9 cellular contexts compared by ENCODE assay signal in the genomic region with DNA sequence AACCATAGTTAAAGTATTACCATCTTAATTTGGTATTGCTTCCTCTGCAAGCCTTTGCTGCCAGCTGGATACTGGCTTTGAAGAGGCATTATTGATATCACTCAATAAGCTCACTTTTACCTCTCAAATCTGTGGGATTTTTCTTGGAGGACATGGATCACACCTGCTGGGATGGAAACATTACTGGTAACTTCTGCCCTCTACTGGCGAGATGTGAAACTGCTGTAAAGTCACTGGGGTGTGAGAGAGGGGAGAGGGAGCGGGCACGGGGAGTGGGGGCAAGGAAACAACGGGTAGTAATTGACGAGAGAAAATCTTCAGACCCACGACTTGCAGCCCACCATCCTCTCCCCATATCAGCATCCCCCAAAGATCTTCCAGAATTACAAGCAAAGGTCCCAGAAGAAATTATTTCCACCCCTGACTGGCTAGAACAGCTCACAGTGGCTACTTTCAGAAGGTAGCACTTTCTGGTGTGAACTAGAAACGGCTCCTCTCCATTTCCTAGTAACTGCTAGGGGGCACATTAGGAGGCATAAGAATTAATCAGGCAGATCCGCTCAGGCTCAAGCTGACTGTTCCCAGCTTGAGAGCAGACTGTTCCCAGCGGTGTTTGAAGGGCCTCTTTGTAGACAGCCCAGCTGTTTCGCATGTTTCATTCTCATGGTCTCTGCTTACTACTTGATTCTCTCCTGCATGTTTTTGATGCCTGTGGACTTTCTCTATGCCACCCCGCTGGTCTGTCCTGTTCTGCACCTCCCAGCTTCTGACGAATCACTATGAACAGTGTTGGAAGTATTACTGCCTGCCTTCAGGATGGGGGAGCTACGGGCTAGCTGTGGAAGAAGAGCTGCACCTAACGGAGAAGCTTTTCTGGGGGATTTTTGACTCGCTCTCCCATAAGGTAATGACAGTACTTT.
A peak's percentile ranks its signal among the peaks of the same experiment; 100 is the strongest.
DNase-seq lines count a peak whose midpoint lies in the region; ATAC-seq, FAIRE-seq and TF ChIP-seq lines count a peak whose summit lies in the region.
"Had no signal": no experiment of that assay in that cellular context is flagged by ENCODE, and none has a peak within 500 bp of the region (broad histone marks: within the 10 kb centered on the region; RNA-seq: fewer than 3 reads in every experiment).

No MANE protein-coding gene starts in this region.

- H3K27me3 ChIP-seq in PC-3 (ENCODE audit: low read length), result peaks cover 15% of the 10 kb centered on the region

- H3K36me3 Mint-ChIP-seq in CD14-positive monocyte (no peaks in the 10 kb centered on the region), brain (no peaks in the 10 kb centered on the region)
- H3K36me3 Mint-ChIP-seq in stimulated activated naive B cell treated with anti-CD40 and anti-IgM and Interleukin-4, amounts not matched to agents 10 μg/mL and 1 μg/mL and 100 μg/mL, for 72 hours, result no peaks in the 10 kb centered on the region
- H3K36me3 Mint-ChIP-seq: immature natural killer cell had no signal

- H3K4me1 Mint-ChIP-seq in CD14-positive monocyte (peaks cover 2% of the 10 kb centered on the region), brain (peaks cover 46% of the 10 kb centered on the region)
- peaks cover 0 to 4% of the 10 kb centered on the region in 2 donors for H3K4me1 Mint-ChIP-seq in stimulated activated naive B cell treated with anti-CD40 and anti-IgM and Interleukin-4, amounts not matched to agents 10 μg/mL and 1 μg/mL and 100 μg/mL, for 72 hours
- H3K4me1 Mint-ChIP-seq: immature natural killer cell had no signal

- 0 out of 2 replicates have a peak, but pooled peaks cover 3% of the 10 kb centered on the region for H4K20me1 ChIP-seq in PC-3 (ENCODE audit: low read length)

- H3K9me2 ChIP-seq in PC-3 (replicated peaks; ENCODE audit: low read length), result no peaks in the 10 kb centered on the region

- H3K79me2 ChIP-seq in PC-3 (ENCODE audit: low read length), result no peaks in the 10 kb centered on the region

- H3K27ac ChIP-seq in PC-3 (ENCODE audit: low read length), result no peak overlapping the region

- H3K4me2 ChIP-seq in PC-3 (ENCODE audit: low read length), result 0 out of 2 replicates have a peak overlapping the region, but pooled peaks have one; percentile 8

- BruUV-seq in PC-3 (replicated peaks; lab: Mats Ljungman, UMichigan), result no TSS peak

- CTCF ChIA-PET in PC-3 (lab: Charles Lee), result interaction anchor here (0.6 to 1.0 kb wide), 6 partner anchors 8 to 445 kb away, joined by 3 to 7 read pairs (median 4); no protein-coding TSS in a partner anchor

- intact Hi-C loops in CD14-positive monocyte (cut with micrococcal nuclease), result no loop called here
- intact Hi-C loops in PC-3 (cut with micrococcal nuclease), result no loop called here

- peak; percentile 87 for ATAC-seq in PC-3
- peak; percentile 53 to 61 for ATAC-seq in stimulated activated naive B cell treated with anti-CD40 and anti-IgM and Interleukin-4, amounts not matched to agents 10 μg/mL and 1 μg/mL and 100 μg/mL, for 72 hours (replicated peaks)
- no peak for ATAC-seq in HG03520 (IDR thresholded peaks at IDR 0.05; ENCODE audit: unreplicated experiment)
- no peak for ATAC-seq in GM19455 (IDR thresholded peaks at IDR 0.05; ENCODE audit: unreplicated experiment)

- H3K4me3 ChIP-seq in PC-3 (ENCODE audit: low read length), result no peak overlapping the region

- H3K9me3 Mint-ChIP-seq in CD14-positive monocyte, result peaks cover 0 to 1% (median 0%) of the 10 kb centered on the region in 7 donors
- no peaks in the 10 kb centered on the region for H3K9me3 Mint-ChIP-seq in brain
- H3K9me3 Mint-ChIP-seq in stimulated activated naive B cell treated with anti-CD40 and anti-IgM and Interleukin-4, amounts not matched to agents 10 μg/mL and 1 μg/mL and 100 μg/mL, for 72 hours, result no peaks in the 10 kb centered on the region
- H3K9me3 Mint-ChIP-seq: immature natural killer cell had no signal

- no peaks in the 10 kb centered on the region for H3K9me3 ChIP-seq in PC-3 (ENCODE audit: low read length)

- no peak for DNase-seq in CD14-positive monocyte (ENCODE audit: low spot score)
- DNase-seq in H54 (ENCODE audit: insufficient read length, low spot score), result peak; percentile 50
- peak; percentile 74 for DNase-seq in PC-3
- peak; percentile 70 for DNase-seq in islet precursor cell
- no peak for DNase-seq in stimulated activated naive B cell treated with anti-CD40 and anti-IgM and Interleukin-4, amounts not matched to agents 10 μg/mL and 1 μg/mL and 100 μg/mL, for 72 hours

- POLR2A ChIA-PET in PC-3 (lab: Charles Lee; ENCODE audit: unreplicated experiment), result interaction anchor here (0.6 kb wide), 1 partner anchor 16 kb away, joined by 10 read pairs; no protein-coding TSS in a partner anchor

- H3K27ac Mint-ChIP-seq in CD14-positive monocyte, result no peak overlapping the region
- H3K27ac Mint-ChIP-seq in brain, result peak overlapping the region; percentile 4 to 62 (median 25)
- no peak overlapping the region for H3K27ac Mint-ChIP-seq in stimulated activated naive B cell treated with anti-CD40 and anti-IgM and Interleukin-4, amounts not matched to agents 10 μg/mL and 1 μg/mL and 100 μg/mL, for 72 hours
- H3K27ac Mint-ChIP-seq: immature natural killer cell had no signal

- H3K4me3 Mint-ChIP-seq in CD14-positive monocyte (no peak overlapping the region), brain (peak overlapping the region in 4 of 5 experiments; percentile 28 to 49 (median 44))
- no peak overlapping the region for H3K4me3 Mint-ChIP-seq in stimulated activated naive B cell treated with anti-CD40 and anti-IgM and Interleukin-4, amounts not matched to agents 10 μg/mL and 1 μg/mL and 100 μg/mL, for 72 hours
- H3K4me3 Mint-ChIP-seq: immature natural killer cell had no signal

- FAIRE-seq in H54 (lab: Jason Lieb, UNC), result peak; percentile 74

- no peak overlapping the region for H3K9ac ChIP-seq in PC-3 (ENCODE audit: low read length)

- H3F3A ChIP-seq in PC-3 (ENCODE audit: low read length, unreplicated experiment), result no peaks in the 10 kb centered on the region

- H3K36me3 ChIP-seq in PC-3 (ENCODE audit: low read depth, low read length), result no peaks in the 10 kb centered on the region

- peaks cover 0 to 2% (median 2%) of the 10 kb centered on the region in 3 donors for H3K27me3 Mint-ChIP-seq in CD14-positive monocyte (ENCODE audit: low read depth in 3 of 3)
- H3K27me3 Mint-ChIP-seq in brain, result peaks cover 3% of the 10 kb centered on the region
- peaks cover 4 to 11% of the 10 kb centered on the region in 2 donors for H3K27me3 Mint-ChIP-seq in stimulated activated naive B cell treated with anti-CD40 and anti-IgM and Interleukin-4, amounts not matched to agents 10 μg/mL and 1 μg/mL and 100 μg/mL, for 72 hours

- TF ChIP-seq CTCF in CD14-positive monocyte (IDR thresholded peaks at IDR 0.05) (peak; percentile 79), PC-3 (conservative IDR thresholded peaks at IDR 0.05; ENCODE audit: low read depth, low read length) (peak; percentile 87), brain (conservative IDR thresholded peaks at IDR 0.05) (peak; percentile 71 to 86)

- no peaks in the 10 kb centered on the region for H3K4me1 ChIP-seq in PC-3 (ENCODE audit: insufficient read depth, low read length)

- H2AFZ ChIP-seq in PC-3 (ENCODE audit: low read length), result no peak overlapping the region

- no peak for TF ChIP-seq POLR2A in H54 (IDR thresholded peaks at IDR 0.05; ENCODE audit: low read depth, low read length)

Comparison
In these comparisons a context has a peak if more than half of its experiments do, and no peak if none do; other contexts are left out.
1. DNase-seq: peak in H54 (single experiment), PC-3 (single experiment) and islet precursor cell (single experiment); none in CD14-positive monocyte (single experiment) and stimulated activated naive B cell treated with anti-CD40 and anti-IgM and Interleukin-4, amounts not matched to agents 10 μg/mL and 1 μg/mL and 100 μg/mL, for 72 hours (single experiment).
2. H3K27ac Mint-ChIP-seq: peak in brain (5 of 5); none in CD14-positive monocyte (0 of 7) and stimulated activated naive B cell treated with anti-CD40 and anti-IgM and Interleukin-4, amounts not matched to agents 10 μg/mL and 1 μg/mL and 100 μg/mL, for 72 hours (single experiment).
3. H3K4me3 Mint-ChIP-seq: peak in brain (4 of 5); none in CD14-positive monocyte (0 of 2) and stimulated activated naive B cell treated with anti-CD40 and anti-IgM and Interleukin-4, amounts not matched to agents 10 μg/mL and 1 μg/mL and 100 μg/mL, for 72 hours (0 of 2).
4. ATAC-seq: peak in PC-3 (single experiment) and stimulated activated naive B cell treated with anti-CD40 and anti-IgM and Interleukin-4, amounts not matched to agents 10 μg/mL and 1 μg/mL and 100 μg/mL, for 72 hours (2 of 2); none in HG03520 (single experiment) and GM19455 (single experiment).
5. Peak in every context shown above with its lines, with median percentiles within 50 percentile points of each other: CTCF ChIP-seq.